ENCODE assay signal across 11 cellular contexts in genomic region chr9:89802809-89803355, GRCh38.
DNase-seq lines count a peak whose midpoint lies in the region; ATAC-seq and TF ChIP-seq lines count a peak whose summit lies in the region.
"Had no signal": no experiment of that assay in that cellular context is flagged by ENCODE, and none has a peak within 500 bp of the region (broad histone marks: within the 10 kb centered on the region; RNA-seq: fewer than 3 reads in every experiment).

No MANE protein-coding gene starts in this region.

- no peak overlapping the region for H3K4me3 Mint-ChIP-seq in activated naive CD8-positive, alpha-beta T cell treated with anti-CD3 and anti-CD28 coated beads, Interleukin-2, amount 50 U/mL, for 24 hours
- H3K4me3 Mint-ChIP-seq: WTC11 had no signal

- H3K27me3 Mint-ChIP-seq in activated naive CD8-positive, alpha-beta T cell treated with anti-CD3 and anti-CD28 coated beads, Interleukin-2, amount 50 U/mL, for 24 hours, result peaks cover 7% of the 10 kb centered on the region

- ATAC-seq in activated naive CD8-positive, alpha-beta T cell treated with anti-CD3 and anti-CD28 coated beads, Interleukin-2, amount 50 U/mL, for 24 hours, result no peak
- ATAC-seq: WTC11 had no signal

- no peak for TF ChIP-seq CTCF in fibroblast of mammary gland (conservative IDR thresholded peaks at IDR 0.05; ENCODE audit: control insufficient read depth, insufficient read depth, low read depth, low read length)
- TF ChIP-seq CTCF in foreskin fibroblast (IDR thresholded peaks at IDR 0.05; ENCODE audit: low read depth, low read length), result no peak

- peaks cover 12% of the 10 kb centered on the region for H3K4me1 Mint-ChIP-seq in activated naive CD8-positive, alpha-beta T cell treated with anti-CD3 and anti-CD28 coated beads, Interleukin-2, amount 50 U/mL, for 24 hours

- DNase-seq in DMS79 (lab: John Stamatoyannopoulos, UW) (peak; percentile 70), NCI-H345 treated with DMSO at 0.1 percent for 48 hours (lab: John Stamatoyannopoulos, UW; ENCODE audit: unreplicated experiment) (peak; percentile 16), fibroblast of mammary gland (ENCODE audit: low read depth) (peak; percentile 35), pons (ENCODE audit: low spot score) (peak; percentile 83), ureter (ENCODE audit: low spot score) (no peak), foreskin fibroblast (no peak), midbrain (lab: John Stamatoyannopoulos, UW) (no peak)
- no peak for DNase-seq in activated naive CD8-positive, alpha-beta T cell treated with anti-CD3 and anti-CD28 coated beads, Interleukin-2, amount 50 U/mL, for 24 hours

- H3K27ac Mint-ChIP-seq in activated naive CD8-positive, alpha-beta T cell treated with anti-CD3 and anti-CD28 coated beads, Interleukin-2, amount 50 U/mL, for 24 hours, result no peak overlapping the region

- H3K4me3 ChIP-seq in fibroblast of mammary gland (ENCODE audit: control insufficient read depth, low read depth, low read length), result no peak overlapping the region
- no peak overlapping the region for H3K4me3 ChIP-seq in foreskin fibroblast (ENCODE audit: low read depth in 1 of 2, low read length in 2 of 2)
- H3K4me3 ChIP-seq: ascending aorta, SK-N-MC had no signal

- H3K36me3 Mint-ChIP-seq in activated naive CD8-positive, alpha-beta T cell treated with anti-CD3 and anti-CD28 coated beads, Interleukin-2, amount 50 U/mL, for 24 hours (ENCODE audit: low read depth), result no peaks in the 10 kb centered on the region

- H3K9me3 Mint-ChIP-seq in activated naive CD8-positive, alpha-beta T cell treated with anti-CD3 and anti-CD28 coated beads, Interleukin-2, amount 50 U/mL, for 24 hours, result no peaks in the 10 kb centered on the region

Comparison
In these comparisons a context has a peak if more than half of its experiments do, and no peak if none do; other contexts are left out.
1. DNase-seq: peak in DMS79 (single experiment), NCI-H345 treated with DMSO at 0.1 percent for 48 hours (single experiment), fibroblast of mammary gland (single experiment) and pons (single experiment); none in ureter (single experiment), foreskin fibroblast (0 of 2), activated naive CD8-positive, alpha-beta T cell treated with anti-CD3 and anti-CD28 coated beads, Interleukin-2, amount 50 U/mL, for 24 hours (single experiment) and midbrain (single experiment).